17 cellular contexts compared by ENCODE assay signal in the genomic region with DNA sequence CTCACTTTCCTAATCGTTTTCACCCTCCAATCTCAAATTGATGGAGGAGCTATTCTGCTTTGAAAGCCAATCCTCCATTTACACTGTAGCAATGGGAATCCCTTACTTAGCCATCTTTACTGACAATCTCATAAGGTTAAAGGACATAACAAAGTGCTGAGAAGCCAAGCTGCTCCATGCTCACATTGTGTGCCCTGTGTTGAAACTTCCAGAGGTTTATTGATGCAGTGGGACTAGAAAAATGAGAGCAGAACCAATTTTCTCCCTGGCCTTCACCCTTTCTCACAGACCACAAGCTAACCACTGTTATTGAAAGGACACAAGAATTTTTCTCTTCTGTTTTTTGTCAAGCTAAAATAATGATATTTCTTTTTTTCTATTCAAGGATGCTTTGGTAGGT.
A peak's percentile ranks its signal among the peaks of the same experiment; 100 is the strongest.
DNase-seq lines count a peak whose midpoint lies in the region; ATAC-seq and TF ChIP-seq lines count a peak whose summit lies in the region.
"Had no signal": no experiment of that assay in that cellular context is flagged by ENCODE, and none has a peak within 500 bp of the region (broad histone marks: within the 10 kb centered on the region; RNA-seq: fewer than 3 reads in every experiment).

No MANE protein-coding gene starts in this region.

- H3K4me3 ChIP-seq in astrocyte of the spinal cord (ENCODE audit: low read depth, low read length) (no peak overlapping the region), skeletal muscle cell (ENCODE audit: low read depth, low read length) (no peak overlapping the region)
- H3K4me3 ChIP-seq: BLaER1 had no signal

- ATAC-seq in GM21381 (IDR thresholded peaks at IDR 0.05; ENCODE audit: unreplicated experiment) (no peak), GM21825 (IDR thresholded peaks at IDR 0.05; ENCODE audit: unreplicated experiment) (no peak)
- ATAC-seq: HCT116, HepG2 had no signal

- no peak for TF ChIP-seq CTCF in astrocyte of the spinal cord (IDR thresholded peaks at IDR 0.05; ENCODE audit: low read depth, low read length)

- CTCF ChIA-PET in HEK293T (lab: Yijun Ruan, JAX), result no interaction called here

- in situ Hi-C loops in astrocyte of the spinal cord (cut with HindIII; ENCODE audit: low sequenced_read_pairs), result no loop called here

- DNase-seq in LHCN-M2 (ENCODE audit: low read depth) (peak; percentile 5), astrocyte of the spinal cord (ENCODE audit: low read depth, low spot score) (peak; percentile 9), fibroblast of peridontal ligament (ENCODE audit: extremely low read depth) (peak; percentile 38), skeletal muscle cell (ENCODE audit: low read depth) (peak; percentile 10), HEK293T (ENCODE audit: extremely low spot score) (no peak), anterior cingulate cortex (lab: John Stamatoyannopoulos, UW) (no peak)
- DNase-seq: CD4-positive, alpha-beta memory T cell; DMS153; DMS79; GDM1; GOT3; H7 had no signal

- POLR2A ChIA-PET in HEK293T (lab: Yijun Ruan, JAX), result no interaction called here

TF ChIP-seq in HEK293T, 16 proteins besides CTCF, POLR2A, EP300 and RAD21:
- TF ChIP-seq FOXA1 (IDR thresholded peaks at IDR 0.05), result no peak
- no peak for TF ChIP-seq CTBP1 (IDR thresholded peaks at IDR 0.05; ENCODE audit: borderline replicate concordance)
- no peak for TF ChIP-seq BHLHE40 (IDR thresholded peaks at IDR 0.05; ENCODE audit: borderline replicate concordance)
- TF ChIP-seq SP1 (IDR thresholded peaks at IDR 0.05), result no peak
- no peak for TF ChIP-seq SUZ12 (IDR thresholded peaks at IDR 0.05)
- no peak for TF ChIP-seq NFRKB (IDR thresholded peaks at IDR 0.05)
- no peak for TF ChIP-seq PKNOX1 (IDR thresholded peaks at IDR 0.05)
- no peak for TF ChIP-seq LEF1 (IDR thresholded peaks at IDR 0.05; ENCODE audit: borderline replicate concordance)

Comparison
In these comparisons a context has a peak if more than half of its experiments do, and no peak if none do; other contexts are left out.
1. DNase-seq: peak in LHCN-M2 (single experiment), astrocyte of the spinal cord (single experiment), fibroblast of peridontal ligament (single experiment) and skeletal muscle cell (single experiment); none in HEK293T (single experiment) and anterior cingulate cortex (0 of 58).